In the genomic region with DNA sequence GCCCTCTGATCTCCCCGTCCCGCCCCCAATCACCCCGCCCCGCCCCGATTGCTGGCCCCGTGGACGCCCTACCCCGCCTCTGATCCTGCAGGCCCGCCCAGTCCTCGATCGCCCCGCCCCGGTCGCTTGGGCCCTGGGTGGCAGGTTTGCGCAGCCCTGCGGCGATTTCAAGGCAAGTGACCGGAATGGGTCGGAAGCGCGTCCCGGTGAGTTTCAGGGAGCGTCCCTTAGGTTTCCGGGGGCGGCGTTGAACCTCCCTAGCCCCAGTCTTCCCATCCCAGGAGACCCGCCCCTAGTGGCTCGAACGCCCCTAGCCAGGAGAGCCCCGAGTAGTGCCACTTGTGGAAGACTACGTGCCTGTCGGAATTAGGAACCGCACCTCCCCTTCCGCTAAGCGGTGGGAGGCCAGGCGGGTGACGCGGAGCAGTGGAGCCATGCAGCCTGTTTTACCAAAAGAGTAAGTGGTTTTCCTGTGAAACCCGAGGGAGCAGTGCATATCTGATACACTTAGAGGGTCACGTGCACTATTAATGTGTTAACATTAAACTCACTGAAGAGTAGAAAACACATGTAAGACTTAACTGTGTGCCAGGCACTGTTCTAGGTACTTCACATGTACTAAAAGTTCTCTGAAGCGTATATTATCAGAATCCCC, we compare ENCODE assay signal across 1 cellular context.
TF ChIP-seq lines count a peak whose summit lies in the region.

No MANE protein-coding gene starts in this region.

TF ChIP-seq in K562, 482 proteins besides CTCF, POLR2A, EP300 and RAD21 (continued from another document and continues in another):
- TF ChIP-seq, protein P1, sequence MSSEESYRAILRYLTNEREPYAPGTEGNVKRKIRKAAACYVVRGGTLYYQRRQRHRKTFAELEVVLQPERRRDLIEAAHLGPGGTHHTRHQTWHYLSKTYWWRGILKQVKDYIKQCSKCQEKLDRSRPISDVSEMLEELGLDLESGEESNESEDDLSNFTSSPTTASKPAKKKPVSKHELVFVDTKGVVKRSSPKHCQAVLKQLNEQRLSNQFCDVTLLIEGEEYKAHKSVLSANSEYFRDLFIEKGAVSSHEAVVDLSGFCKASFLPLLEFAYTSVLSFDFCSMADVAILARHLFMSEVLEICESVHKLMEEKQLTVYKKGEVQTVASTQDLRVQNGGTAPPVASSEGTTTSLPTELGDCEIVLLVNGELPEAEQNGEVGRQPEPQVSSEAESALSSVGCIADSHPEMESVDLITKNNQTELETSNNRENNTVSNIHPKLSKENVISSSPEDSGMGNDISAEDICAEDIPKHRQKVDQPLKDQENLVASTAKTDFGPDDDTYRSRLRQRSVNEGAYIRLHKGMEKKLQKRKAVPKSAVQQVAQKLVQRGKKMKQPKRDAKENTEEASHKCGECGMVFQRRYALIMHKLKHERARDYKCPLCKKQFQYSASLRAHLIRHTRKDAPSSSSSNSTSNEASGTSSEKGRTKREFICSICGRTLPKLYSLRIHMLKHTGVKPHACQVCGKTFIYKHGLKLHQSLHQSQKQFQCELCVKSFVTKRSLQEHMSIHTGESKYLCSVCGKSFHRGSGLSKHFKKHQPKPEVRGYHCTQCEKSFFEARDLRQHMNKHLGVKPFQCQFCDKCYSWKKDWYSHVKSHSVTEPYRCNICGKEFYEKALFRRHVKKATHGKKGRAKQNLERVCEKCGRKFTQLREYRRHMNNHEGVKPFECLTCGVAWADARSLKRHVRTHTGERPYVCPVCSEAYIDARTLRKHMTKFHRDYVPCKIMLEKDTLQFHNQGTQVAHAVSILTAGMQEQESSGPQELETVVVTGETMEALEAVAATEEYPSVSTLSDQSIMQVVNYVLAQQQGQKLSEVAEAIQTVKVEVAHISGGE (CRISPR knock-in tag; IDR thresholded peaks at IDR 0.05) = peak in 1 of 3 experiments; percentile 81; a peak in 2 of 6 replicates
- no peak for TF ChIP-seq ZNF134 (CRISPR knock-in tag; conservative IDR thresholded peaks at IDR 0.05)
- TF ChIP-seq ZC3H8 (IDR thresholded peaks at IDR 0.05) = no peak
- no peak for TF ChIP-seq ZNF445 (CRISPR knock-in tag; IDR thresholded peaks at IDR 0.05; ENCODE audit: low read depth)
- TF ChIP-seq ZNF79 (CRISPR knock-in tag; IDR thresholded peaks at IDR 0.05; ENCODE audit: low read depth) = no peak
- peak in 2 of 3 experiments; percentile 29 to 52 for TF ChIP-seq YY1 (IDR thresholded peaks at IDR 0.05; ENCODE audit: borderline replicate concordance in 1 of 3, control insufficient read depth in 1 of 3, extremely low read depth in 1 of 3, insufficient read depth in 3 of 3, insufficient read length in 1 of 3, insufficient replicate concordance in 2 of 3, low read depth in 1 of 3, low read length in 2 of 3)
- TF ChIP-seq SPI1 (IDR thresholded peaks at IDR 0.05; ENCODE audit: borderline replicate concordance, low read depth, low read length) = peak; percentile 19; the same call in 1 of the 2 replicates
- peak; percentile 61 for TF ChIP-seq EP400 (IDR thresholded peaks at IDR 0.05)
- TF ChIP-seq KDM4B (IDR thresholded peaks at IDR 0.05; ENCODE audit: borderline replicate concordance in 2 of 2, low read depth in 1 of 2) = 0 out of 4 replicates have a peak, but pooled peaks of 1 of the 2 experiments have one; percentile 12
- TF ChIP-seq, protein P2, sequence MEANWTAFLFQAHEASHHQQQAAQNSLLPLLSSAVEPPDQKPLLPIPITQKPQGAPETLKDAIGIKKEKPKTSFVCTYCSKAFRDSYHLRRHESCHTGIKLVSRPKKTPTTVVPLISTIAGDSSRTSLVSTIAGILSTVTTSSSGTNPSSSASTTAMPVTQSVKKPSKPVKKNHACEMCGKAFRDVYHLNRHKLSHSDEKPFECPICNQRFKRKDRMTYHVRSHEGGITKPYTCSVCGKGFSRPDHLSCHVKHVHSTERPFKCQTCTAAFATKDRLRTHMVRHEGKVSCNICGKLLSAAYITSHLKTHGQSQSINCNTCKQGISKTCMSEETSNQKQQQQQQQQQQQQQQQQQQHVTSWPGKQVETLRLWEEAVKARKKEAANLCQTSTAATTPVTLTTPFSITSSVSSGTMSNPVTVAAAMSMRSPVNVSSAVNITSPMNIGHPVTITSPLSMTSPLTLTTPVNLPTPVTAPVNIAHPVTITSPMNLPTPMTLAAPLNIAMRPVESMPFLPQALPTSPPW (CRISPR knock-in tag; IDR thresholded peaks at IDR 0.05) = peak; percentile 65
- peak; percentile 65 for TF ChIP-seq POLR2H (tag; IDR thresholded peaks at IDR 0.05; ENCODE audit: low read depth)
- TF ChIP-seq GABPA (tag; conservative IDR thresholded peaks at IDR 0.05; ENCODE audit: low read depth) = peak; percentile 76
- TF ChIP-seq RB1 (IDR thresholded peaks at IDR 0.05; ENCODE audit: low read depth) = peak; percentile 16; the same call in 1 of the 2 replicates
- TF ChIP-seq ELF1 (tag; IDR thresholded peaks at IDR 0.05) = peak; percentile 62
- no peak for TF ChIP-seq GATAD2B (IDR thresholded peaks at IDR 0.05; ENCODE audit: borderline replicate concordance)
- TF ChIP-seq CCNT2 (IDR thresholded peaks at IDR 0.05; ENCODE audit: borderline replicate concordance, extremely low read depth, insufficient read length, low read depth, low read length) = peak; percentile 8
- TF ChIP-seq HDAC8 (tag; IDR thresholded peaks at IDR 0.05) = 0 out of 2 replicates have a peak, but pooled peaks have one; percentile 43
- TF ChIP-seq TAF9B (IDR thresholded peaks at IDR 0.05; ENCODE audit: partially characterized antibody) = peak; percentile 30
- no peak for TF ChIP-seq ZC3H4 (CRISPR knock-in tag; IDR thresholded peaks at IDR 0.05; ENCODE audit: borderline replicate concordance)
- peak; percentile 85 for TF ChIP-seq SUPT5H (IDR thresholded peaks at IDR 0.05)
- TF ChIP-seq, protein P3, sequence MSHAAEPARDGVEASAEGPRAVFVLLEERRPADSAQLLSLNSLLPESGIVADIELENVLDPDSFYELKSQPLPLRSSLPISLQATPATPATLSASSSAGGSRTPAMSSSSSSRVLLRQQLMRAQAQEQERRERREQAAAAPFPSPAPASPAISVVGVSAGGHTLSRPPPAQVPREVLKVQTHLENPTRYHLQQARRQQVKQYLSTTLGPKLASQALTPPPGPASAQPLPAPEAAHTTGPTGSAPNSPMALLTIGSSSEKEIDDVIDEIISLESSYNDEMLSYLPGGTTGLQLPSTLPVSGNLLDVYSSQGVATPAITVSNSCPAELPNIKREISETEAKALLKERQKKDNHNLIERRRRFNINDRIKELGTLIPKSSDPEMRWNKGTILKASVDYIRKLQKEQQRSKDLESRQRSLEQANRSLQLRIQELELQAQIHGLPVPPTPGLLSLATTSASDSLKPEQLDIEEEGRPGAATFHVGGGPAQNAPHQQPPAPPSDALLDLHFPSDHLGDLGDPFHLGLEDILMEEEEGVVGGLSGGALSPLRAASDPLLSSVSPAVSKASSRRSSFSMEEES (CRISPR knock-in tag; IDR thresholded peaks at IDR 0.05) = peak; percentile 76
- TF ChIP-seq, protein P4, sequence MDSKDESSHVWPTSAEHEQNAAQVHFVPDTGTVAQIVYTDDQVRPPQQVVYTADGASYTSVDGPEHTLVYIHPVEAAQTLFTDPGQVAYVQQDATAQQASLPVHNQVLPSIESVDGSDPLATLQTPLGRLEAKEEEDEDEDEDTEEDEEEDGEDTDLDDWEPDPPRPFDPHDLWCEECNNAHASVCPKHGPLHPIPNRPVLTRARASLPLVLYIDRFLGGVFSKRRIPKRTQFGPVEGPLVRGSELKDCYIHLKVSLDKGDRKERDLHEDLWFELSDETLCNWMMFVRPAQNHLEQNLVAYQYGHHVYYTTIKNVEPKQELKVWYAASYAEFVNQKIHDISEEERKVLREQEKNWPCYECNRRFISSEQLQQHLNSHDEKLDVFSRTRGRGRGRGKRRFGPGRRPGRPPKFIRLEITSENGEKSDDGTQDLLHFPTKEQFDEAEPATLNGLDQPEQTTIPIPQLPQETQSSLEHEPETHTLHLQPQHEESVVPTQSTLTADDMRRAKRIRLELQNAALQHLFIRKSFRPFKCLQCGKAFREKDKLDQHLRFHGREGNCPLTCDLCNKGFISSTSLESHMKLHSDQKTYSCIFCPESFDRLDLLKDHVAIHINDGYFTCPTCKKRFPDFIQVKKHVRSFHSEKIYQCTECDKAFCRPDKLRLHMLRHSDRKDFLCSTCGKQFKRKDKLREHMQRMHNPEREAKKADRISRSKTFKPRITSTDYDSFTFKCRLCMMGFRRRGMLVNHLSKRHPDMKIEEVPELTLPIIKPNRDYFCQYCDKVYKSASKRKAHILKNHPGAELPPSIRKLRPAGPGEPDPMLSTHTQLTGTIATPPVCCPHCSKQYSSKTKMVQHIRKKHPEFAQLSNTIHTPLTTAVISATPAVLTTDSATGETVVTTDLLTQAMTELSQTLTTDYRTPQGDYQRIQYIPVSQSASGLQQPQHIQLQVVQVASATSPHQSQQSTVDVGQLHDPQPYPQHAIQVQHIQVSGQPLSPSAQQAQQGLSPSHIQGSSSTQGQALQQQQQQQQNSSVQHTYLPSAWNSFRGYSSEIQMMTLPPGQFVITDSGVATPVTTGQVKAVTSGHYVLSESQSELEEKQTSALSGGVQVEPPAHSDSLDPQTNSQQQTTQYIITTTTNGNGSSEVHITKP (IDR thresholded peaks at IDR 0.05; ENCODE audit: partially characterized antibody) = peak; percentile 12
- no peak for TF ChIP-seq DLX4 (CRISPR knock-in tag; IDR thresholded peaks at IDR 0.05)
- 0 out of 4 replicates have a peak, but pooled peaks of 1 of the 2 experiments have one; percentile 33 for TF ChIP-seq SIN3A (IDR thresholded peaks at IDR 0.05; ENCODE audit: borderline replicate concordance in 2 of 2, control insufficient read depth in 1 of 2, low read depth in 2 of 2, low read length in 2 of 2)
- 0 out of 2 replicates have a peak, but pooled peaks have one; percentile 14 for TF ChIP-seq DPF2 (IDR thresholded peaks at IDR 0.05)
- peak; percentile 54; the same call in 1 of the 2 replicates for TF ChIP-seq TOE1 (IDR thresholded peaks at IDR 0.05; ENCODE audit: borderline replicate concordance)
- no peak for TF ChIP-seq TOE1 (CRISPR knock-in tag; IDR thresholded peaks at IDR 0.05; ENCODE audit: borderline replicate concordance, low read depth)
- TF ChIP-seq, protein P5, sequence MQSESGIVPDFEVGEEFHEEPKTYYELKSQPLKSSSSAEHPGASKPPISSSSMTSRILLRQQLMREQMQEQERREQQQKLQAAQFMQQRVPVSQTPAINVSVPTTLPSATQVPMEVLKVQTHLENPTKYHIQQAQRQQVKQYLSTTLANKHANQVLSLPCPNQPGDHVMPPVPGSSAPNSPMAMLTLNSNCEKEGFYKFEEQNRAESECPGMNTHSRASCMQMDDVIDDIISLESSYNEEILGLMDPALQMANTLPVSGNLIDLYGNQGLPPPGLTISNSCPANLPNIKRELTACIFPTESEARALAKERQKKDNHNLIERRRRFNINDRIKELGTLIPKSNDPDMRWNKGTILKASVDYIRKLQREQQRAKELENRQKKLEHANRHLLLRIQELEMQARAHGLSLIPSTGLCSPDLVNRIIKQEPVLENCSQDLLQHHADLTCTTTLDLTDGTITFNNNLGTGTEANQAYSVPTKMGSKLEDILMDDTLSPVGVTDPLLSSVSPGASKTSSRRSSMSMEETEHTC (IDR thresholded peaks at IDR 0.05) = no peak
- TF ChIP-seq UBTF (IDR thresholded peaks at IDR 0.05; ENCODE audit: borderline replicate concordance in 1 of 2, low read depth in 2 of 2, low read length in 2 of 2) = peak in 1 of 2 experiments; percentile 54; a peak in 1 of 4 replicates
- 0 out of 2 replicates have a peak, but pooled peaks have one; percentile 14 for TF ChIP-seq LCOR (CRISPR knock-in tag; IDR thresholded peaks at IDR 0.05)
- TF ChIP-seq GATA2 (CRISPR knock-in tag; IDR thresholded peaks at IDR 0.05) = no peak
- peak in 1 of 2 experiments; percentile 12; a peak in 1 of 4 replicates for TF ChIP-seq TEAD1 (CRISPR knock-in tag; IDR thresholded peaks at IDR 0.05)
- TF ChIP-seq ZBTB26 (CRISPR knock-in tag; IDR thresholded peaks at IDR 0.05) = no peak
- peak in 1 of 2 experiments; percentile 11 for TF ChIP-seq E2F6 (IDR thresholded peaks at IDR 0.05; ENCODE audit: borderline replicate concordance in 1 of 2, extremely low read depth in 1 of 2, insufficient read depth in 1 of 2, insufficient read length in 1 of 2, low read depth in 1 of 2, low read length in 1 of 2, poor library complexity in 1 of 2, severe bottlenecking in 1 of 2)
- peak; percentile 52; the same call in 1 of the 2 replicates for TF ChIP-seq ZNF589 (CRISPR knock-in tag; IDR thresholded peaks at IDR 0.05; ENCODE audit: low read depth)
